In the genomic region with DNA sequence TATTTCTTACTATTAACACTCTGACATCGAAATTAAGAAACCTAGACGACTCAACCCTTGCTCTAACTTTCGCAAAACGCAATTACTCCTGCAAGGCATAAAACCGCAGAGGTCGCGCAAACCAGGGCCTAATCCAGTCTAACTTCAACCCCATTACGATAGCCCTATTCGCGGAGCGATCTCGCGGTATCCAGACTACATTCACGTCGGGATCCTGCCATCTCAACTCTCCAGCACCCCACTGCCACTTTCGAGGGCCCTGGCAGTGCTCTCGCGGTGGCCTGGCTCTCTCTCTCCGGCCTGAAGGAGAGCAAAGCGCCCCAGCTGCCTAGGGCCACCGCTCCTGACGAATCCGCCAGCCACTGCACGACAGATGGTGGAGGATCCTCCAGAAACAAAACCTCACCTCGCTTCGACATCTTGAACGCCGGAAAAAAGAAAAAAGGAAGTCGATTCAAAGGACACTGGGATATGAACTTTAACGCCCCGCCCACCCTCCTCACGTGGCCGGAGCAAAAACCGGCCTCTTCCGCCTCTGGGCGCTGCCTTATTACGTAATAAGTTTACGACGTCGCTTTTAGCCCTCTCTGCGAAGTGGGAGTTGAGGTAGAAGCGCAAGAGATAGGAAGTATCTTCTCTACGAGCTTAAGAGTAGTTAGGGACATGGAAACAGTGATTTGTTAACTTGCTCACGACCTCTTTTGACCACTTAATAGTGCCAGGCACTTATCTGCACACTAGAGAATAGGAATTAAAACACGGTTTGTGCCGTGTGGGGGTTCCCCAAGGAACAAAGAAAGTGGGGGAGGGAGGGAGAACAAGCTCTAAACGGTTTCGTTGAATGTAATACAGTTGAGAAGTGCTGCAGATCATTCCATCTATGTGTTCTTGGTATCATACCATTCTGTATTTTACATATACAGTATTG, we compare ENCODE assay signal across 8 cellular contexts. TPM values are rescaled to one million over a fixed set of nuclear protein-coding genes. Genes with fewer than 3 reads are reported as not detected.
DNase-seq lines count a peak whose midpoint lies in the region; ATAC-seq, FAIRE-seq and TF ChIP-seq lines count a peak whose summit lies in the region.

A gene (minus strand): TSS at position 430 of the 928 bp plus-strand sequence. CDS start 11 bp downstream, at position 419.

- peaks cover 42% of the 10 kb centered on the region for H3K79me2 ChIP-seq in OCI-LY3 (ENCODE audit: low read length)

- TSS peak; percentile 63 for BruUV-seq in Caco-2 (replicated peaks; lab: Mats Ljungman, UMichigan)

- H3K4me3 Mint-ChIP-seq in Caco-2 (ENCODE audit: unreplicated experiment) = peak within 1 kb of the TSS; percentile 100

- peak; percentile 95 to 96 for DNase-seq in Caco-2
- peak; percentile 65 for DNase-seq in HuH-7.5 (ENCODE audit: low spot score)
- DNase-seq in activated CD8-positive, alpha-beta memory T cell treated with anti-CD3 and anti-CD28 coated beads, Interleukin-2, amount 50 U/mL, for 4 hours = peak; percentile 89
- peak; percentile 96 for DNase-seq in midbrain (lab: John Stamatoyannopoulos, UW)
- DNase-seq in stimulated activated CD8-positive, alpha-beta memory T cell treated with anti-CD3 and anti-CD28 coated beads, Interleukin-15, amount 100 ng/mL, for 48 hours (ENCODE audit: low read depth in 2 of 2) = peak; percentile 85 to 89

- H3K36me3 Mint-ChIP-seq in Caco-2 (ENCODE audit: insufficient read depth, unreplicated experiment) = peaks cover 59% of the 10 kb centered on the region

- FAIRE-seq in endometrium (lab: Jason Lieb, UNC) = peak; percentile 83

- peak; percentile 80 for ATAC-seq in GM21423 (IDR thresholded peaks at IDR 0.05; ENCODE audit: unreplicated experiment)

- H3K4me1 ChIP-seq in Caco-2 = peaks cover 10% of the 10 kb centered on the region; the same call in 1 of the 2 replicates
- peaks cover 32% of the 10 kb centered on the region for H3K4me1 ChIP-seq in OCI-LY3 (ENCODE audit: low read length)

- H3K4me1 Mint-ChIP-seq in Caco-2 (ENCODE audit: low read depth, unreplicated experiment) = peaks cover 22% of the 10 kb centered on the region

- intact Hi-C loops in Caco-2 (cut with micrococcal nuclease; ENCODE audit: unreplicated experiment) = loop anchor here (1.0 kb wide), 2 partner anchors 18 to 28 kb away; a partner anchor contains a TSS

- no peaks in the 10 kb centered on the region for H3K27me3 ChIP-seq in Caco-2 (replicated peaks; ENCODE audit: control insufficient read depth, insufficient read depth, low read length)
- H3K27me3 ChIP-seq in OCI-LY3 (ENCODE audit: low read depth, low read length) = no peaks in the 10 kb centered on the region

- peak within 1 kb of the TSS; percentile 99 for H3K4me2 ChIP-seq in OCI-LY3 (ENCODE audit: low read length)

- H4K20me1 ChIP-seq in OCI-LY3 (ENCODE audit: insufficient read depth, low read length) = peaks cover 44% of the 10 kb centered on the region

- H2AFZ ChIP-seq in OCI-LY3 (ENCODE audit: low read depth, low read length) = peak within 1 kb of the TSS; percentile 25; the same call in 1 of the 2 replicates

- H3K4me3 ChIP-seq in Caco-2 (ENCODE audit: low read depth, low read length) (peak within 1 kb of the TSS; percentile 62), OCI-LY3 (ENCODE audit: low read length) (peak within 1 kb of the TSS; percentile 97)

- peak within 1 kb of the TSS; percentile 96 for H3K27ac ChIP-seq in OCI-LY3 (ENCODE audit: low read length)

- H3K9ac ChIP-seq in OCI-LY3 (ENCODE audit: low read length) = peak within 1 kb of the TSS; percentile 96

- peaks cover 7% of the 10 kb centered on the region for H3K36me3 ChIP-seq in Caco-2 (ENCODE audit: control insufficient read depth, insufficient read depth, low read length)
- H3K36me3 ChIP-seq in OCI-LY3 (replicated peaks; ENCODE audit: low read depth, low read length) = peaks cover 48% of the 10 kb centered on the region

- H3K27ac Mint-ChIP-seq in Caco-2 (ENCODE audit: unreplicated experiment) = peak within 1 kb of the TSS; percentile 100

- POLR2A ChIA-PET in Caco-2 (lab: Charles Lee) = interaction anchor here (0.5 to 2.1 kb wide), 18 partner anchors 9 to 346 kb away, joined by 3 to 42 read pairs (median 4); a partner anchor contains a TSS

- H3K9me3 ChIP-seq in Caco-2 = no peaks in the 10 kb centered on the region
- no peaks in the 10 kb centered on the region for H3K9me3 ChIP-seq in OCI-LY3 (ENCODE audit: insufficient read depth, low read length)

- no peak for TF ChIP-seq CTCF in Caco-2 (IDR thresholded peaks at IDR 0.05; ENCODE audit: insufficient read depth in 1 of 2, low read depth in 1 of 2, low read length in 1 of 2, severe bottlenecking in 1 of 2, unreplicated experiment in 1 of 2)
- no peak for TF ChIP-seq CTCF in OCI-LY3 (IDR thresholded peaks at IDR 0.05; ENCODE audit: low read depth, low read length)

- CTCF ChIA-PET in Caco-2 (lab: Charles Lee) = interaction anchor here (0.6 to 1.8 kb wide), 6 partner anchors 9 to 300 kb away, joined by 3 to 21 read pairs (median 4); a partner anchor contains a TSS

- no peaks in the 10 kb centered on the region for H3K27me3 Mint-ChIP-seq in Caco-2 (ENCODE audit: insufficient read depth, unreplicated experiment)

- H3K9me3 Mint-ChIP-seq in Caco-2 (ENCODE audit: unreplicated experiment) = no peaks in the 10 kb centered on the region

RNA-seq across cellular contexts. Expression of the gene that starts here (rescaled TPM):
- 2,216 and 2,327 TPM in 2 replicates for total RNA-seq in Caco-2 (2022)

Comparison
In these comparisons a context has a peak if more than half of its experiments do, and no peak if none do; other contexts are left out.
1. Peak in every context shown above with its lines: DNase-seq, ATAC-seq, H3K4me3 ChIP-seq and H3K27ac ChIP-seq.